In the genomic region with DNA sequence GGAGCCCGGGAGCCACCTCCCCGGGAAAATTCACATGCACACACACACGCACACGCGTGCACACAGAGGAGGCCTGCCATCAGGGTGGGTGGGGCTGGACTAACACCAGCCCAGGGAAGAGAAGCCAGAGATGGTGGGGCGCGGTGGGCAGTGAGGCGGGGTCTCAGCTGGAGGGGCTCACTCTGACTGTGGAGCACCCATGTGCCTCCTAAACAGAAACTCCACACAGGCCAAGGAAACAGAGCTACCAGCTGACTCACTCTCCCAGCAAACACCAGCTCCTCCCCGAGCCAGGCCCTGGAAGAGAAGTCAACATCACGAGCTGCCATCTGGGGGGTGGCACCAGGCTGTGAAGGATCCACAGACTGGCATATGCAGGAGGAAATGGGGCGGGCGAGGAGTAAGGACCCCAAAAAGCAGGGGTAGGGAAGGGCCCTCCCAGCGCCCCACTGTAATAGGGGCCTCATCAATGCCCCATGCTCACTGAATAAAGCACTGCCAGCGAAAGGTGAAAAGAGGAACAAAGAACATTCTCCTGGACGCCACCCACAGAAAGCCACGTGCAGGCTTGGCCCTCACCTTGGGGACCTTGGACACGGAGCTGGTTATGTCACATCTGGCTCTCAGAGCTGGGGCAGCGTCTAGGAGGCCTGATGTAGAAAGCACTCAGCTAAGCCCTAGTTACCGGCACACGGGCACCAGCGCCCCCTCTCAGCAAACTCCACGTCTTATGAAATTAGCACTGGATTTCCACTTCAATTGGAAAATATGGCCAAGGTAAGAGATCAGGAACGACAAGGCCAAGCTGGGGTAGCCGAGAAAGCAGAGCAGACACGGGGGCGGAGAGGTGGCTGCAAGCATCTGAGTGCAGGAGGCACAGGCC, we compare ENCODE assay signal across 1 cellular context.
TF ChIP-seq lines count a peak whose summit lies in the region.

No MANE protein-coding gene starts in this region.

TF ChIP-seq in HepG2, 621 proteins besides CTCF, POLR2A, EP300 and RAD21 (continued from another document and continues in another):
- TF ChIP-seq FOXA3 (CRISPR knock-in tag; IDR thresholded peaks at IDR 0.05) (peak; percentile 2; the same call in 1 of the 2 replicates), GABPB1 (CRISPR knock-in tag; IDR thresholded peaks at IDR 0.05) (no peak), RBM22 (optimal IDR thresholded peaks at IDR 0.05; ENCODE audit: low read length) (no peak), ZKSCAN8 (CRISPR knock-in tag; IDR thresholded peaks at IDR 0.05; ENCODE audit: borderline replicate concordance) (0 out of 2 replicates have a peak, but pooled peaks have one; percentile 31), THAP11 (CRISPR knock-in tag; IDR thresholded peaks at IDR 0.05) (no peak), CEBPG (CRISPR knock-in tag; IDR thresholded peaks at IDR 0.05) (peak; percentile 31; the same call in 1 of the 2 replicates), HDAC1 (CRISPR knock-in tag; IDR thresholded peaks at IDR 0.05) (no peak), ZNF260 (CRISPR knock-in tag; IDR thresholded peaks at IDR 0.05; ENCODE audit: borderline replicate concordance, low read depth) (no peak), ZSCAN29 (CRISPR knock-in tag; conservative IDR thresholded peaks at IDR 0.05) (0 out of 2 replicates have a peak, but pooled peaks have one; percentile 23), ZBTB20 (CRISPR knock-in tag; IDR thresholded peaks at IDR 0.05; ENCODE audit: borderline replicate concordance, low read depth) (peak; percentile 44; the same call in 1 of the 2 replicates), HNF4G (IDR thresholded peaks at IDR 0.05; ENCODE audit: borderline replicate concordance, low read depth, low read length) (0 out of 2 replicates have a peak, but pooled peaks have one; percentile 23), HNF4G (CRISPR knock-in tag; IDR thresholded peaks at IDR 0.05; ENCODE audit: borderline replicate concordance, low read depth) (no peak; the same call in 1 of the 2 replicates), DPF2 (CRISPR knock-in tag; IDR thresholded peaks at IDR 0.05; ENCODE audit: borderline replicate concordance, low read depth) (no peak), HNRNPLL (IDR thresholded peaks at IDR 0.05; ENCODE audit: low read depth, low read length, poor library complexity, severe bottlenecking) (peak; percentile 15), TSC22D2 (CRISPR knock-in tag; IDR thresholded peaks at IDR 0.05; ENCODE audit: borderline replicate concordance) (0 out of 2 replicates have a peak, but pooled peaks have one; percentile 36), MXI1 (IDR thresholded peaks at IDR 0.05; ENCODE audit: borderline replicate concordance, low read depth, low read length) (no peak), HNF4A (CRISPR knock-in tag; IDR thresholded peaks at IDR 0.05) (peak; percentile 76), ZNF12 (CRISPR knock-in tag; IDR thresholded peaks at IDR 0.05) (no peak), MTA3 (CRISPR knock-in tag; IDR thresholded peaks at IDR 0.05) (no peak), SP140L (CRISPR knock-in tag; IDR thresholded peaks at IDR 0.05; ENCODE audit: borderline replicate concordance) (no peak), ZNF446 (CRISPR knock-in tag; IDR thresholded peaks at IDR 0.05) (no peak)
- TF ChIP-seq, protein P1, sequence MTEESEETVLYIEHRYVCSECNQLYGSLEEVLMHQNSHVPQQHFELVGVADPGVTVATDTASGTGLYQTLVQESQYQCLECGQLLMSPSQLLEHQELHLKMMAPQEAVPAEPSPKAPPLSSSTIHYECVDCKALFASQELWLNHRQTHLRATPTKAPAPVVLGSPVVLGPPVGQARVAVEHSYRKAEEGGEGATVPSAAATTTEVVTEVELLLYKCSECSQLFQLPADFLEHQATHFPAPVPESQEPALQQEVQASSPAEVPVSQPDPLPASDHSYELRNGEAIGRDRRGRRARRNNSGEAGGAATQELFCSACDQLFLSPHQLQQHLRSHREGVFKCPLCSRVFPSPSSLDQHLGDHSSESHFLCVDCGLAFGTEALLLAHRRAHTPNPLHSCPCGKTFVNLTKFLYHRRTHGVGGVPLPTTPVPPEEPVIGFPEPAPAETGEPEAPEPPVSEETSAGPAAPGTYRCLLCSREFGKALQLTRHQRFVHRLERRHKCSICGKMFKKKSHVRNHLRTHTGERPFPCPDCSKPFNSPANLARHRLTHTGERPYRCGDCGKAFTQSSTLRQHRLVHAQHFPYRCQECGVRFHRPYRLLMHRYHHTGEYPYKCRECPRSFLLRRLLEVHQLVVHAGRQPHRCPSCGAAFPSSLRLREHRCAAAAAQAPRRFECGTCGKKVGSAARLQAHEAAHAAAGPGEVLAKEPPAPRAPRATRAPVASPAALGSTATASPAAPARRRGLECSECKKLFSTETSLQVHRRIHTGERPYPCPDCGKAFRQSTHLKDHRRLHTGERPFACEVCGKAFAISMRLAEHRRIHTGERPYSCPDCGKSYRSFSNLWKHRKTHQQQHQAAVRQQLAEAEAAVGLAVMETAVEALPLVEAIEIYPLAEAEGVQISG (CRISPR knock-in tag; IDR thresholded peaks at IDR 0.05): peak; percentile 57
- TF ChIP-seq, protein P2, sequence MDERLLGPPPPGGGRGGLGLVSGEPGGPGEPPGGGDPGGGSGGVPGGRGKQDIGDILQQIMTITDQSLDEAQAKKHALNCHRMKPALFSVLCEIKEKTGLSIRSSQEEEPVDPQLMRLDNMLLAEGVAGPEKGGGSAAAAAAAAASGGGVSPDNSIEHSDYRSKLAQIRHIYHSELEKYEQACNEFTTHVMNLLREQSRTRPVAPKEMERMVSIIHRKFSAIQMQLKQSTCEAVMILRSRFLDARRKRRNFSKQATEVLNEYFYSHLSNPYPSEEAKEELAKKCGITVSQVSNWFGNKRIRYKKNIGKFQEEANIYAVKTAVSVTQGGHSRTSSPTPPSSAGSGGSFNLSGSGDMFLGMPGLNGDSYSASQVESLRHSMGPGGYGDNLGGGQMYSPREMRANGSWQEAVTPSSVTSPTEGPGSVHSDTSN (CRISPR knock-in tag; IDR thresholded peaks at IDR 0.05): no peak
- TF ChIP-seq, protein P3, sequence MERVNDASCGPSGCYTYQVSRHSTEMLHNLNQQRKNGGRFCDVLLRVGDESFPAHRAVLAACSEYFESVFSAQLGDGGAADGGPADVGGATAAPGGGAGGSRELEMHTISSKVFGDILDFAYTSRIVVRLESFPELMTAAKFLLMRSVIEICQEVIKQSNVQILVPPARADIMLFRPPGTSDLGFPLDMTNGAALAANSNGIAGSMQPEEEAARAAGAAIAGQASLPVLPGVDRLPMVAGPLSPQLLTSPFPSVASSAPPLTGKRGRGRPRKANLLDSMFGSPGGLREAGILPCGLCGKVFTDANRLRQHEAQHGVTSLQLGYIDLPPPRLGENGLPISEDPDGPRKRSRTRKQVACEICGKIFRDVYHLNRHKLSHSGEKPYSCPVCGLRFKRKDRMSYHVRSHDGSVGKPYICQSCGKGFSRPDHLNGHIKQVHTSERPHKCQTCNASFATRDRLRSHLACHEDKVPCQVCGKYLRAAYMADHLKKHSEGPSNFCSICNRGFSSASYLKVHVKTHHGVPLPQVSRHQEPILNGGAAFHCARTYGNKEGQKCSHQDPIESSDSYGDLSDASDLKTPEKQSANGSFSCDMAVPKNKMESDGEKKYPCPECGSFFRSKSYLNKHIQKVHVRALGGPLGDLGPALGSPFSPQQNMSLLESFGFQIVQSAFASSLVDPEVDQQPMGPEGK (CRISPR knock-in tag; IDR thresholded peaks at IDR 0.05): peak; percentile 67
- TF ChIP-seq, protein P4, sequence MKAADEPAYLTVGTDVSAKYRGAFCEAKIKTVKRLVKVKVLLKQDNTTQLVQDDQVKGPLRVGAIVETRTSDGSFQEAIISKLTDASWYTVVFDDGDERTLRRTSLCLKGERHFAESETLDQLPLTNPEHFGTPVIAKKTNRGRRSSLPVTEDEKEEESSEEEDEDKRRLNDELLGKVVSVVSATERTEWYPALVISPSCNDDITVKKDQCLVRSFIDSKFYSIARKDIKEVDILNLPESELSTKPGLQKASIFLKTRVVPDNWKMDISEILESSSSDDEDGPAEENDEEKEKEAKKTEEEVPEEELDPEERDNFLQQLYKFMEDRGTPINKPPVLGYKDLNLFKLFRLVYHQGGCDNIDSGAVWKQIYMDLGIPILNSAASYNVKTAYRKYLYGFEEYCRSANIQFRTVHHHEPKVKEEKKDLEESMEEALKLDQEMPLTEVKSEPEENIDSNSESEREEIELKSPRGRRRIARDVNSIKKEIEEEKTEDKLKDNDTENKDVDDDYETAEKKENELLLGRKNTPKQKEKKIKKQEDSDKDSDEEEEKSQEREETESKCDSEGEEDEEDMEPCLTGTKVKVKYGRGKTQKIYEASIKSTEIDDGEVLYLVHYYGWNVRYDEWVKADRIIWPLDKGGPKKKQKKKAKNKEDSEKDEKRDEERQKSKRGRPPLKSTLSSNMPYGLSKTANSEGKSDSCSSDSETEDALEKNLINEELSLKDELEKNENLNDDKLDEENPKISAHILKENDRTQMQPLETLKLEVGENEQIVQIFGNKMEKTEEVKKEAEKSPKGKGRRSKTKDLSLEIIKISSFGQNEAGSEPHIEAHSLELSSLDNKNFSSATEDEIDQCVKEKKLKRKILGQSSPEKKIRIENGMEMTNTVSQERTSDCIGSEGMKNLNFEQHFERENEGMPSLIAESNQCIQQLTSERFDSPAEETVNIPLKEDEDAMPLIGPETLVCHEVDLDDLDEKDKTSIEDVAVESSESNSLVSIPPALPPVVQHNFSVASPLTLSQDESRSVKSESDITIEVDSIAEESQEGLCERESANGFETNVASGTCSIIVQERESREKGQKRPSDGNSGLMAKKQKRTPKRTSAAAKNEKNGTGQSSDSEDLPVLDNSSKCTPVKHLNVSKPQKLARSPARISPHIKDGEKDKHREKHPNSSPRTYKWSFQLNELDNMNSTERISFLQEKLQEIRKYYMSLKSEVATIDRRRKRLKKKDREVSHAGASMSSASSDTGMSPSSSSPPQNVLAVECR (CRISPR knock-in tag; IDR thresholded peaks at IDR 0.05; ENCODE audit: borderline replicate concordance): no peak
- TF ChIP-seq, protein P5, sequence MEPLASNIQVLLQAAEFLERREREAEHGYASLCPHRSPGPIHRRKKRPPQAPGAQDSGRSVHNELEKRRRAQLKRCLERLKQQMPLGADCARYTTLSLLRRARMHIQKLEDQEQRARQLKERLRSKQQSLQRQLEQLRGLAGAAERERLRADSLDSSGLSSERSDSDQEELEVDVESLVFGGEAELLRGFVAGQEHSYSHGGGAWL (CRISPR knock-in tag; IDR thresholded peaks at IDR 0.05): no peak; the same call in 1 of the 2 replicates
- TF ChIP-seq, protein P6, sequence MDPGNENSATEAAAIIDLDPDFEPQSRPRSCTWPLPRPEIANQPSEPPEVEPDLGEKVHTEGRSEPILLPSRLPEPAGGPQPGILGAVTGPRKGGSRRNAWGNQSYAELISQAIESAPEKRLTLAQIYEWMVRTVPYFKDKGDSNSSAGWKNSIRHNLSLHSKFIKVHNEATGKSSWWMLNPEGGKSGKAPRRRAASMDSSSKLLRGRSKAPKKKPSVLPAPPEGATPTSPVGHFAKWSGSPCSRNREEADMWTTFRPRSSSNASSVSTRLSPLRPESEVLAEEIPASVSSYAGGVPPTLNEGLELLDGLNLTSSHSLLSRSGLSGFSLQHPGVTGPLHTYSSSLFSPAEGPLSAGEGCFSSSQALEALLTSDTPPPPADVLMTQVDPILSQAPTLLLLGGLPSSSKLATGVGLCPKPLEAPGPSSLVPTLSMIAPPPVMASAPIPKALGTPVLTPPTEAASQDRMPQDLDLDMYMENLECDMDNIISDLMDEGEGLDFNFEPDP (CRISPR knock-in tag; conservative IDR thresholded peaks at IDR 0.05): no peak
- TF ChIP-seq, protein P7, sequence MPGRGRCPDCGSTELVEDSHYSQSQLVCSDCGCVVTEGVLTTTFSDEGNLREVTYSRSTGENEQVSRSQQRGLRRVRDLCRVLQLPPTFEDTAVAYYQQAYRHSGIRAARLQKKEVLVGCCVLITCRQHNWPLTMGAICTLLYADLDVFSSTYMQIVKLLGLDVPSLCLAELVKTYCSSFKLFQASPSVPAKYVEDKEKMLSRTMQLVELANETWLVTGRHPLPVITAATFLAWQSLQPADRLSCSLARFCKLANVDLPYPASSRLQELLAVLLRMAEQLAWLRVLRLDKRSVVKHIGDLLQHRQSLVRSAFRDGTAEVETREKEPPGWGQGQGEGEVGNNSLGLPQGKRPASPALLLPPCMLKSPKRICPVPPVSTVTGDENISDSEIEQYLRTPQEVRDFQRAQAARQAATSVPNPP (CRISPR knock-in tag; IDR thresholded peaks at IDR 0.05): no peak
- TF ChIP-seq, protein P8, sequence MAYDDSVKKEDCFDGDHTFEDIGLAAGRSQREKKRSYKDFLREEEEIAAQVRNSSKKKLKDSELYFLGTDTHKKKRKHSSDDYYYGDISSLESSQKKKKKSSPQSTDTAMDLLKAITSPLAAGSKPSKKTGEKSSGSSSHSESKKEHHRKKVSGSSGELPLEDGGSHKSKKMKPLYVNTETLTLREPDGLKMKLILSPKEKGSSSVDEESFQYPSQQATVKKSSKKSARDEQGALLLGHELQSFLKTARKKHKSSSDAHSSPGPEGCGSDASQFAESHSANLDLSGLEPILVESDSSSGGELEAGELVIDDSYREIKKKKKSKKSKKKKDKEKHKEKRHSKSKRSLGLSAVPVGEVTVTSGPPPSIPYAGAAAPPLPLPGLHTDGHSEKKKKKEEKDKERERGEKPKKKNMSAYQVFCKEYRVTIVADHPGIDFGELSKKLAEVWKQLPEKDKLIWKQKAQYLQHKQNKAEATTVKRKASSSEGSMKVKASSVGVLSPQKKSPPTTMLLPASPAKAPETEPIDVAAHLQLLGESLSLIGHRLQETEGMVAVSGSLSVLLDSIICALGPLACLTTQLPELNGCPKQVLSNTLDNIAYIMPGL (CRISPR knock-in tag; IDR thresholded peaks at IDR 0.05; ENCODE audit: borderline replicate concordance in 1 of 2, low read depth in 1 of 2): peak in 1 of 2 experiments; percentile 47; a peak in 3 of 4 replicates
- TF ChIP-seq, protein P9, sequence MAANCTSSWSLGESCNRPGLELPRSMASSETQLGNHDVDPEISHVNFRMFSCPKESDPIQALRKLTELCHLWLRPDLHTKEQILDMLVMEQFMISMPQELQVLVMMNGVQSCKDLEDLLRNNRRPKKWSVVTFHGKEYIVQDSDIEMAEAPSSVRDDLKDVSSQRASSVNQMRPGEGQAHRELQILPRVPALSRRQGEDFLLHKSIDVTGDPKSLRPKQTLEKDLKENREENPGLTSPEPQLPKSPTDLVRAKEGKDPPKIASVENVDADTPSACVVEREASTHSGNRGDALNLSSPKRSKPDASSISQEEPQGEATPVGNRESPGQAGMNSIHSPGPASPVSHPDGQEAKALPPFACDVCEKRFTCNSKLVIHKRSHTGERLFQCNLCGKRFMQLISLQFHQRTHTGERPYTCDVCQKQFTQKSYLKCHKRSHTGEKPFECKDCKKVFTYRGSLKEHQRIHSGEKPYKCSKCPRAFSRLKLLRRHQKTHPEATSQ (CRISPR knock-in tag; IDR thresholded peaks at IDR 0.05; ENCODE audit: borderline replicate concordance): no peak
- TF ChIP-seq, protein P10, sequence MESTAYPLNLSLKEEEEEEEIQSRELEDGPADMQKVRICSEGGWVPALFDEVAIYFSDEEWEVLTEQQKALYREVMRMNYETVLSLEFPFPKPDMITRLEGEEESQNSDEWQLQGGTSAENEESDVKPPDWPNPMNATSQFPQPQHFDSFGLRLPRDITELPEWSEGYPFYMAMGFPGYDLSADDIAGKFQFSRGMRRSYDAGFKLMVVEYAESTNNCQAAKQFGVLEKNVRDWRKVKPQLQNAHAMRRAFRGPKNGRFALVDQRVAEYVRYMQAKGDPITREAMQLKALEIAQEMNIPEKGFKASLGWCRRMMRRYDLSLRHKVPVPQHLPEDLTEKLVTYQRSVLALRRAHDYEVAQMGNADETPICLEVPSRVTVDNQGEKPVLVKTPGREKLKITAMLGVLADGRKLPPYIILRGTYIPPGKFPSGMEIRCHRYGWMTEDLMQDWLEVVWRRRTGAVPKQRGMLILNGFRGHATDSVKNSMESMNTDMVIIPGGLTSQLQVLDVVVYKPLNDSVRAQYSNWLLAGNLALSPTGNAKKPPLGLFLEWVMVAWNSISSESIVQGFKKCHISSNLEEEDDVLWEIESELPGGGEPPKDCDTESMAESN (CRISPR knock-in tag; conservative IDR thresholded peaks at IDR 0.05): peak; percentile 51; the same call in 1 of the 2 replicates
